Comparison of ENCODE assay signal across 19 cellular contexts in genomic region chr12:108430926-108431325, GRCh38.
"Had no signal": no experiment of that assay in that cellular context is flagged by ENCODE, and none has a peak within 500 bp of the region (broad histone marks: within the 10 kb centered on the region; RNA-seq: fewer than 3 reads in every experiment).

No MANE protein-coding gene starts in this region.

- DNase-seq: MM.1S, MV-4-11, NCI-H1048, NCI-H1092, NCI-H1092 treated with DMSO at 0.1 percent for 48 hours, NCI-H1417 treated with DMSO at 0.1 percent for 48 hours, NCI-H1436, NCI-H1436 treated with DMSO at 0.1 percent for 48 hours, NCI-H187 treated with DMSO at 0.1 percent for 48 hours, NCI-H1930, NCI-H2029, NCI-H2029 treated with DMSO at 0.1 percent for 48 hours, NCI-H2081, NCI-H2081 treated with DMSO at 0.1 percent for 48 hours, NCI-H2107, NCI-H226, NCI-H510A, NCI-H510A treated with DMSO at 0.1 percent for 48 hours had no signal

- H3K9me3 ChIP-seq: MG63 had no signal

- H3K4me3 ChIP-seq: MG63 had no signal

- H3K27me3 ChIP-seq: MG63 had no signal

- H3K36me3 ChIP-seq: MG63 had no signal
